Comparison of ENCODE assay signal across 8 cellular contexts in genomic region chr5:181223729-181224389, GRCh38.
DNase-seq lines count a peak whose midpoint lies in the region; ATAC-seq and TF ChIP-seq lines count a peak whose summit lies in the region.

No MANE protein-coding gene starts in this region.

- H3K9ac ChIP-seq in iPS-20b (ENCODE audit: low read depth, low read length): peak overlapping the region; percentile 93; the same call in 1 of the 2 replicates

- TF ChIP-seq CTCF in GM06990 (IDR thresholded peaks at IDR 0.05; ENCODE audit: insufficient read depth, low read length, poor library complexity, severe bottlenecking): no peak

- H3K27ac ChIP-seq in iPS-20b (ENCODE audit: low read length): peak overlapping the region; percentile 98

- H3K27me3 ChIP-seq in GM06990 (replicated peaks; ENCODE audit: control insufficient read depth, insufficient read depth, low read length) (no peaks in the 10 kb centered on the region), iPS-20b (ENCODE audit: insufficient read depth, low read length) (no peaks in the 10 kb centered on the region)

- 0 out of 2 replicates have a peak, but pooled peaks cover 2% of the 10 kb centered on the region for H3K36me3 ChIP-seq in GM06990 (ENCODE audit: control insufficient read depth, insufficient read depth, low read length)
- H3K36me3 ChIP-seq in iPS-20b (ENCODE audit: insufficient read depth, low read depth, low read length): peaks cover 17% of the 10 kb centered on the region

- H3K4me3 ChIP-seq in GM06990 (replicated peaks; ENCODE audit: low read depth, low read length) (peak overlapping the region; percentile 90), iPS-20b (ENCODE audit: low read length) (peak overlapping the region; percentile 98)

- peaks cover 8% of the 10 kb centered on the region; the same call in 1 of the 2 replicates for H3K4me1 ChIP-seq in iPS-20b (ENCODE audit: insufficient read depth, low read length)

- no peaks in the 10 kb centered on the region for H3K9me3 ChIP-seq in iPS-20b (ENCODE audit: insufficient read depth, low read depth, low read length)

- no peak for DNase-seq in GM06990 (ENCODE audit: extremely low read depth, insufficient read length)
- DNase-seq in amniotic epithelial cell (ENCODE audit: low read depth): peak; percentile 47
- peak in 2 of 3 experiments; percentile 30 to 49 for DNase-seq in stimulated activated CD4-positive, alpha-beta T cell treated with anti-CD3 and anti-CD28 coated beads, TNF-alpha, amount 100 ng/mL, for 24 hours (ENCODE audit: low read depth in 3 of 3)
- DNase-seq in NOMO-1 treated with DMSO at 0.1 percent for 48 hours (lab: John Stamatoyannopoulos, UW; ENCODE audit: unreplicated experiment): no peak

- ATAC-seq in HG03135 (IDR thresholded peaks at IDR 0.05; ENCODE audit: unreplicated experiment) (peak; percentile 0), GM21576 (IDR thresholded peaks at IDR 0.05; ENCODE audit: unreplicated experiment) (no peak), GM18517 (IDR thresholded peaks at IDR 0.05; ENCODE audit: unreplicated experiment) (no peak)

Comparison
In these comparisons a context has a peak if more than half of its experiments do, and no peak if none do; other contexts are left out.
1. DNase-seq: peak in amniotic epithelial cell (single experiment) and stimulated activated CD4-positive, alpha-beta T cell treated with anti-CD3 and anti-CD28 coated beads, TNF-alpha, amount 100 ng/mL, for 24 hours (2 of 3); none in GM06990 (single experiment) and NOMO-1 treated with DMSO at 0.1 percent for 48 hours (single experiment).